ENCODE assay signal across 22 cellular contexts in genomic region chr20:11921326-11921725, GRCh38. TPM values are rescaled to one million over a fixed set of nuclear protein-coding genes. Genes with fewer than 3 reads are reported as not detected.
DNase-seq lines count a peak whose midpoint lies in the region; ATAC-seq, FAIRE-seq and TF ChIP-seq lines count a peak whose summit lies in the region.
"Had no signal": no experiment of that assay in that cellular context is flagged by ENCODE, and none has a peak within 500 bp of the region (broad histone marks: within the 10 kb centered on the region; RNA-seq: fewer than 3 reads in every experiment).

No MANE protein-coding gene starts in this region.

- peaks cover 88% of the 10 kb centered on the region for H3K4me1 ChIP-seq in left ventricle myocardium inferior
- no peaks in the 10 kb centered on the region for H3K4me1 ChIP-seq in urinary bladder (ENCODE audit: insufficient read depth)

- H3K4me3 ChIP-seq in left ventricle myocardium inferior (peak overlapping the region; percentile 67), urinary bladder (ENCODE audit: low read depth, low read length) (peak overlapping the region; percentile 1), lower leg skin (ENCODE audit: low read depth, poor library complexity, severe bottlenecking) (no peak overlapping the region)
- H3K4me3 ChIP-seq: Peyer's patch, skin epidermis, vagina had no signal

- no peaks in the 10 kb centered on the region for H3K9me3 ChIP-seq in left ventricle myocardium inferior (replicated peaks)
- H3K9me3 ChIP-seq: Peyer's patch, vagina had no signal

- intact Hi-C loops in left ventricle myocardium inferior (cut with micrococcal nuclease) = no loop called here
- intact Hi-C loops in cardiac septum (cut with DNase I) = no loop called here
- intact Hi-C loops in lower leg skin (cut with DNase I; ENCODE audit: low total_unique reads) = no loop called here

- no peak for DNase-seq in left ventricle myocardium inferior
- no peak for DNase-seq in cardiac septum (ENCODE audit: low spot score)
- DNase-seq in RPMI8226 = peak; percentile 49
- DNase-seq in activated naive CD4-positive, alpha-beta T cell treated with anti-CD3 and anti-CD28 coated beads, Interleukin-2, amount 50 U/mL, for 16 hours = no peak
- DNase-seq in lower leg skin (ENCODE audit: low spot score in 2 of 2) = no peak
- DNase-seq: activated CD4-positive, CD25-positive, alpha-beta regulatory T cell treated with anti-CD3 and anti-CD28 coated beads, Interleukin-2, amount 50 U/mL, for 72 hours; activated gamma-delta T cell; activated naive CD8-positive, alpha-beta T cell treated with anti-CD3 and anti-CD28 coated beads, Interleukin-2, amount 50 U/mL, for 24 hours; cortex of kidney; kidney glomerular epithelial cell; NCI-H187 treated with DMSO at 0.1 percent for 48 hours; NCI-H446; Peyer's patch; stimulated activated CD4-positive, alpha-beta T cell treated with anti-CD3 and anti-CD28 coated beads, Interleukin-1b, Interleukin-23, amount 100 ng/mL, for 48 hours had no signal

- WGBS in urinary bladder = 81% methylated on average over 6 of the region's 6 CpGs
- WGBS in lower leg skin, 2 donors = 91 to 93% methylated on average over 6 of the region's 6 CpGs

- H3K27ac ChIP-seq in left ventricle myocardium inferior (replicated peaks) (peak overlapping the region; percentile 9), urinary bladder (ENCODE audit: low read depth) (peak overlapping the region; percentile 41)
- H3K27ac ChIP-seq: Peyer's patch, skin epidermis, vagina had no signal

- H3K27me3 ChIP-seq in left ventricle myocardium inferior (ENCODE audit: low read depth) = no peaks in the 10 kb centered on the region
- H3K27me3 ChIP-seq: Peyer's patch, vagina had no signal

- peak; percentile 73 for FAIRE-seq in islet of Langerhans (lab: Jason Lieb, UNC)
- FAIRE-seq: endometrium, H54, TTC549 had no signal

- no peak for ATAC-seq in GM19463 (IDR thresholded peaks at IDR 0.05; ENCODE audit: unreplicated experiment)
- ATAC-seq: activated naive CD8-positive, alpha-beta T cell treated with anti-CD3 and anti-CD28 coated beads, Interleukin-2, amount 50 U/mL, for 24 hours had no signal

- no peak for TF ChIP-seq POLR2A in lower leg skin (IDR thresholded peaks at IDR 0.05)

- no peak for TF ChIP-seq CTCF in left ventricle myocardium inferior (IDR thresholded peaks at IDR 0.05; ENCODE audit: borderline replicate concordance)
- no peak for TF ChIP-seq CTCF in lower leg skin (IDR thresholded peaks at IDR 0.05)

- H3K36me3 ChIP-seq in left ventricle myocardium inferior (peaks cover 25% of the 10 kb centered on the region), urinary bladder (ENCODE audit: insufficient read depth) (no peaks in the 10 kb centered on the region)

RNA-seq across cellular contexts. Expression of gene BTBD3, which starts 3.6 kb away (rescaled TPM):
- 28.3 TPM for total RNA-seq in left ventricle myocardium inferior
- 25.7 TPM for total RNA-seq in cardiac septum
- 189 TPM for total RNA-seq in urinary bladder
- polyA plus RNA-seq in urinary bladder = 45.7 TPM
- 10 to 100 TPM; 36.0 to 37.6 (median 36.6) TPM for total RNA-seq in lower leg skin
